Comparison of ENCODE assay signal across 14 cellular contexts in genomic region chr9:22170162-22170932, GRCh38.
DNase-seq lines count a peak whose midpoint lies in the region; ATAC-seq, FAIRE-seq and TF ChIP-seq lines count a peak whose summit lies in the region.
"Had no signal": no experiment of that assay in that cellular context is flagged by ENCODE, and none has a peak within 500 bp of the region (broad histone marks: within the 10 kb centered on the region; RNA-seq: fewer than 3 reads in every experiment).

No MANE protein-coding gene starts in this region.

- H3K4me3 ChIP-seq in astrocyte (ENCODE audit: insufficient read depth, low read depth, low read length), result no peak overlapping the region
- no peak overlapping the region for H3K4me3 ChIP-seq in pancreas
- H3K4me3 ChIP-seq in uterus, result no peak overlapping the region
- H3K4me3 ChIP-seq: tibial nerve had no signal

- H2AFZ ChIP-seq in astrocyte (ENCODE audit: low read depth, low read length), result peak overlapping the region; percentile 29

- H3K4me1 ChIP-seq in astrocyte (ENCODE audit: insufficient read depth, low read length) (peaks cover 18% of the 10 kb centered on the region), pancreas (no peaks in the 10 kb centered on the region), uterus (no peaks in the 10 kb centered on the region)

- H3K36me3 Mint-ChIP-seq in astrocyte (ENCODE audit: low read depth, unreplicated experiment) (no peaks in the 10 kb centered on the region), memory B cell (no peaks in the 10 kb centered on the region)

- peak; percentile 66 for DNase-seq in EL
- peak; percentile 69 for DNase-seq in astrocyte (ENCODE audit: low read depth)
- DNase-seq in memory B cell (ENCODE audit: low spot score in 2 of 2), result no peak
- no peak for DNase-seq in pancreas
- no peak for DNase-seq in uterus
- no peak for DNase-seq in GM12891 (ENCODE audit: insufficient read length, low spot score)
- DNase-seq: activated CD4-positive, alpha-beta T cell treated with anti-CD3 and anti-CD28 coated beads for 48 hours; activated naive CD4-positive, alpha-beta T cell treated with Interleukin-2 at 50 U/mL for 16 hours; DMS153; midbrain; NCI-H510A had no signal

- no peaks in the 10 kb centered on the region for H3K27me3 Mint-ChIP-seq in astrocyte (ENCODE audit: low read depth, unreplicated experiment)
- H3K27me3 Mint-ChIP-seq in memory B cell, result no peaks in the 10 kb centered on the region

- WGBS in pancreas, 2 donors, result 60 to 61% methylated on average over 2 of the region's 2 CpGs

- H3K9me3 Mint-ChIP-seq in astrocyte (ENCODE audit: unreplicated experiment) (no peaks in the 10 kb centered on the region), memory B cell (no peaks in the 10 kb centered on the region)

- no peaks in the 10 kb centered on the region for H3K27me3 ChIP-seq in astrocyte (ENCODE audit: insufficient read depth, low read length)
- H3K27me3 ChIP-seq in pancreas, result peaks cover 0 to 4% (median 0%) of the 10 kb centered on the region in 4 donors
- no peaks in the 10 kb centered on the region for H3K27me3 ChIP-seq in uterus
- H3K27me3 ChIP-seq: tibial nerve had no signal

- TF ChIP-seq POLR2A in uterus (IDR thresholded peaks at IDR 0.05) (no peak), GM12891 (IDR thresholded peaks at IDR 0.05; ENCODE audit: low read depth, low read length) (no peak)

- H3K27ac Mint-ChIP-seq in astrocyte (ENCODE audit: unreplicated experiment) (no peak overlapping the region), memory B cell (peak overlapping the region; percentile 26)

- TF ChIP-seq CTCF in astrocyte (IDR thresholded peaks at IDR 0.05; ENCODE audit: insufficient read depth, low read depth, low read length) (no peak), pancreas (IDR thresholded peaks at IDR 0.05) (no peak), uterus (IDR thresholded peaks at IDR 0.05) (no peak)

- FAIRE-seq in astrocyte (lab: Jason Lieb, UNC), result no peak
- FAIRE-seq in pancreas (lab: Jason Lieb, UNC), result no peak
- no peak for FAIRE-seq in GM12891 (lab: Jason Lieb, UNC)

- H3K4me1 Mint-ChIP-seq in astrocyte (ENCODE audit: low read depth, unreplicated experiment), result peaks cover 15% of the 10 kb centered on the region
- H3K4me1 Mint-ChIP-seq in memory B cell, result peaks cover 22% of the 10 kb centered on the region

- intact Hi-C loops in pancreas (cut with DNase I), result loop anchor here in 1 of 3 donors (10.0 kb wide), 1 partner anchor 64 kb away; no protein-coding TSS in a partner anchor
- intact Hi-C loops in uterus (cut with DNase I; ENCODE audit: low total_unique reads), result no loop called here

- no peaks in the 10 kb centered on the region for H3K79me2 ChIP-seq in astrocyte (ENCODE audit: insufficient read depth, low read length)

- H3K4me3 Mint-ChIP-seq in astrocyte (ENCODE audit: unreplicated experiment) (no peak overlapping the region), memory B cell (peak overlapping the region; percentile 9)

- H3K9ac ChIP-seq in astrocyte (ENCODE audit: low read length), result no peak overlapping the region

- H3K36me3 ChIP-seq in astrocyte (ENCODE audit: insufficient read depth, low read length), result no peaks in the 10 kb centered on the region
- no peaks in the 10 kb centered on the region for H3K36me3 ChIP-seq in pancreas
- no peaks in the 10 kb centered on the region for H3K36me3 ChIP-seq in uterus
- H3K36me3 ChIP-seq: tibial nerve had no signal

- H3K27ac ChIP-seq in astrocyte (ENCODE audit: low read depth, low read length) (peak overlapping the region; percentile 31), pancreas (no peak overlapping the region), uterus (no peak overlapping the region)

- H3K4me2 ChIP-seq in astrocyte (ENCODE audit: low read length), result no peak overlapping the region

- H4K20me1 ChIP-seq in astrocyte (ENCODE audit: insufficient read depth, low read length), result no peaks in the 10 kb centered on the region

- H3K9me3 ChIP-seq in astrocyte (ENCODE audit: insufficient read depth, low read depth, low read length) (no peaks in the 10 kb centered on the region), pancreas (no peaks in the 10 kb centered on the region), uterus (no peaks in the 10 kb centered on the region)
- H3K9me3 ChIP-seq: tibial nerve had no signal

- ATAC-seq in HG03521 (IDR thresholded peaks at IDR 0.05; ENCODE audit: unreplicated experiment), result peak; percentile 15
- ATAC-seq in memory B cell (ENCODE audit: low read depth), result no peak
- ATAC-seq in pancreas, result no peak
- no peak for ATAC-seq in GM21619 (IDR thresholded peaks at IDR 0.05; ENCODE audit: unreplicated experiment)

TF ChIP-seq in GM12891, 5 proteins besides CTCF, POLR2A, EP300 and RAD21:
- TF ChIP-seq POLR2AphosphoS5 (IDR thresholded peaks at IDR 0.05; ENCODE audit: low read depth, low read length), result no peak
- no peak for TF ChIP-seq SPI1 (IDR thresholded peaks at IDR 0.05; ENCODE audit: low read depth, low read length)
- no peak for TF ChIP-seq POU2F2 (IDR thresholded peaks at IDR 0.05; ENCODE audit: low read depth, low read length)
- no peak for TF ChIP-seq TAF1 (IDR thresholded peaks at IDR 0.05; ENCODE audit: low read depth, low read length)
- TF ChIP-seq PAX5 (IDR thresholded peaks at IDR 0.05; ENCODE audit: insufficient read depth, low read length, severe bottlenecking), result no peak

Comparison
In these comparisons a context has a peak if more than half of its experiments do, and no peak if none do; other contexts are left out.
1. DNase-seq: peak in EL (single experiment) and astrocyte (single experiment); none in memory B cell (0 of 2), pancreas (0 of 6), uterus (0 of 2) and GM12891 (single experiment).